In genomic region chr10:75853085-75853484, GRCh38 we compare ENCODE assay signal across 14 cellular contexts.
A peak's percentile ranks its signal among the peaks of the same experiment; 100 is the strongest.
DNase-seq lines count a peak whose midpoint lies in the region; ATAC-seq and TF ChIP-seq lines count a peak whose summit lies in the region.
"Had no signal": no experiment of that assay in that cellular context is flagged by ENCODE, and none has a peak within 500 bp of the region (broad histone marks: within the 10 kb centered on the region; RNA-seq: fewer than 3 reads in every experiment).

No MANE protein-coding gene starts in this region.

- H3K4me3 ChIP-seq in HFF-Myc (replicated peaks; ENCODE audit: low read depth, low read length) (no peak overlapping the region), astrocyte of the spinal cord (ENCODE audit: low read depth, low read length) (no peak overlapping the region), right lobe of liver (no peak overlapping the region), Karpas-422 (ENCODE audit: low read length) (no peak overlapping the region)

- TF ChIP-seq CTCF in AG09319 (IDR thresholded peaks at IDR 0.05; ENCODE audit: low read depth, low read length) = peak; percentile 24
- TF ChIP-seq CTCF in HFF-Myc (IDR thresholded peaks at IDR 0.05; ENCODE audit: low read depth, low read length, missing control alignments) = peak; percentile 52
- peak; percentile 49 for TF ChIP-seq CTCF in astrocyte of the spinal cord (IDR thresholded peaks at IDR 0.05; ENCODE audit: low read depth, low read length)
- TF ChIP-seq CTCF in right lobe of liver (IDR thresholded peaks at IDR 0.05) = peak in 3 of 4 donors; percentile 19 to 29 (median 21)

- in situ Hi-C loops in astrocyte of the spinal cord (cut with HindIII; ENCODE audit: low sequenced_read_pairs) = no loop called here

- no peak overlapping the region for H3K4me2 ChIP-seq in Karpas-422 (ENCODE audit: low read depth, low read length, poor library complexity, severe bottlenecking)

- TF ChIP-seq POLR2A in right lobe of liver (IDR thresholded peaks at IDR 0.05) = no peak

- DNase-seq in AG09319 (ENCODE audit: extremely low read depth, low read depth) (no peak), HFF-Myc (ENCODE audit: extremely low read depth, low read depth) (no peak), astrocyte of the spinal cord (ENCODE audit: low read depth, low spot score) (no peak), right lobe of liver (no peak), NCI-H774 (lab: John Stamatoyannopoulos, UW) (no peak), Karpas-422 (no peak), islet precursor cell (no peak)
- DNase-seq in activated CD4-positive, alpha-beta T cell treated with anti-CD3 and anti-CD28 coated beads, Interleukin-2, amount 50 U/mL, for 48 hours = no peak
- DNase-seq: activated T-cell treated with anti-CD3 and anti-CD28 coated beads, Interleukin-2, amount 50 U/mL, for 48 hours; CD8-positive, alpha-beta memory T cell; cerebellar nuclear complex; IMR-90; midbrain; NCI-H2081 treated with DMSO at 0.1 percent for 48 hours had no signal

- no peaks in the 10 kb centered on the region for H3K9me3 ChIP-seq in right lobe of liver
- H3K9me3 ChIP-seq in Karpas-422 (ENCODE audit: low read length) = no peaks in the 10 kb centered on the region

- intact Hi-C loops in right lobe of liver (cut with DNase I) = no loop called here

- H3K4me1 ChIP-seq in right lobe of liver (no peaks in the 10 kb centered on the region), Karpas-422 (ENCODE audit: low read length) (no peaks in the 10 kb centered on the region)

- no peak for ATAC-seq in right lobe of liver

- no peaks in the 10 kb centered on the region for H4K20me1 ChIP-seq in Karpas-422 (ENCODE audit: insufficient read depth, low read depth, low read length)

- H3K9me2 ChIP-seq in Karpas-422 (replicated peaks; ENCODE audit: insufficient read depth, low read length) = no peaks in the 10 kb centered on the region

- H3K27ac ChIP-seq in right lobe of liver (no peak overlapping the region), Karpas-422 (ENCODE audit: low read length) (no peak overlapping the region)

- H3K36me3 ChIP-seq in right lobe of liver (no peaks in the 10 kb centered on the region), Karpas-422 (ENCODE audit: insufficient read depth, low read length) (no peaks in the 10 kb centered on the region)

- no peak overlapping the region for H3K9ac ChIP-seq in Karpas-422 (ENCODE audit: low read length)

- no peak overlapping the region for H2AFZ ChIP-seq in Karpas-422 (ENCODE audit: low read length)

- WGBS in right lobe of liver (ENCODE audit: insufficient coverage, low coverage, low lambda C conversion rate, missing lambda C conversion rate) = 75% methylated on average over 2 of the region's 2 CpGs

- no peaks in the 10 kb centered on the region for H3K79me2 ChIP-seq in Karpas-422 (ENCODE audit: low read length)

- H3K27me3 ChIP-seq in right lobe of liver = no peaks in the 10 kb centered on the region
- no peaks in the 10 kb centered on the region for H3K27me3 ChIP-seq in Karpas-422 (ENCODE audit: low read length)
